In genomic region chr5:179128041-179128365, GRCh38 we compare ENCODE assay signal across 16 cellular contexts.
DNase-seq lines count a peak whose midpoint lies in the region; ATAC-seq and TF ChIP-seq lines count a peak whose summit lies in the region.
"Had no signal": no experiment of that assay in that cellular context is flagged by ENCODE, and none has a peak within 500 bp of the region (broad histone marks: within the 10 kb centered on the region; RNA-seq: fewer than 3 reads in every experiment).

No MANE protein-coding gene starts in this region.

- no peak overlapping the region for H3K9ac ChIP-seq in neuronal stem cell (ENCODE audit: low read depth, low read length, poor library complexity)
- H3K9ac ChIP-seq: BLaER1 had no signal

- H3K18ac ChIP-seq in neuronal stem cell (ENCODE audit: low read length), result peak overlapping the region; percentile 54

- intact Hi-C loops in Right ventricle myocardium superior (cut with DNase I), result no loop called here

- no peaks in the 10 kb centered on the region for H3K79me1 ChIP-seq in neuronal stem cell (ENCODE audit: low read depth, low read length)

- ATAC-seq in Right ventricle myocardium superior (ENCODE audit: poor library complexity), result no peak
- no peak for ATAC-seq in HG03354 (IDR thresholded peaks at IDR 0.05; ENCODE audit: poor library complexity, severe bottlenecking, unreplicated experiment)
- ATAC-seq: A549, GM12878 had no signal

- H3K4me3 ChIP-seq in right atrium auricular region, result no peak overlapping the region
- peak overlapping the region in 1 of 2 donors; percentile 58 for H3K4me3 ChIP-seq in neuronal stem cell (ENCODE audit: low read length in 2 of 2)
- H3K4me3 ChIP-seq: A549, BLaER1, GM12878 had no signal

- H3K27me3 ChIP-seq in right atrium auricular region, result no peaks in the 10 kb centered on the region
- no peaks in the 10 kb centered on the region for H3K27me3 ChIP-seq in neuronal stem cell (ENCODE audit: control insufficient read depth in 3 of 3, insufficient read depth in 3 of 3, low read depth in 1 of 3, low read length in 3 of 3)
- H3K27me3 ChIP-seq: BLaER1 had no signal

- H4K8ac ChIP-seq in neuronal stem cell (ENCODE audit: low read depth, low read length), result no peak overlapping the region

- no peak overlapping the region for H3K14ac ChIP-seq in neuronal stem cell (ENCODE audit: low read length)

- no peak overlapping the region for H3K4ac ChIP-seq in neuronal stem cell (ENCODE audit: low read length)

- H3K9me3 ChIP-seq in right atrium auricular region (no peaks in the 10 kb centered on the region), neuronal stem cell (replicated peaks in 1 of 2; ENCODE audit: control insufficient read depth in 2 of 2, insufficient read depth in 1 of 2, low read depth in 1 of 2, low read length in 2 of 2) (peaks cover 0 to 22% of the 10 kb centered on the region in 2 donors)

- H3K27ac ChIP-seq in right atrium auricular region (no peak overlapping the region), neuronal stem cell (replicated peaks; ENCODE audit: low read length) (no peak overlapping the region)
- H3K27ac ChIP-seq: 22Rv1, A549, BLaER1 had no signal

- TF ChIP-seq CTCF in right atrium auricular region (IDR thresholded peaks at IDR 0.05), result no peak

- H2BK12ac ChIP-seq in neuronal stem cell (ENCODE audit: low read length), result no peak overlapping the region

- H2BK120ac ChIP-seq in neuronal stem cell (ENCODE audit: low read depth, low read length), result no peak overlapping the region

- H3K36me3 ChIP-seq in right atrium auricular region (no peaks in the 10 kb centered on the region), neuronal stem cell (replicated peaks in 1 of 2; ENCODE audit: control insufficient read depth in 2 of 2, insufficient read depth in 2 of 2, low read length in 2 of 2) (no peaks in the 10 kb centered on the region)
- H3K36me3 ChIP-seq: BLaER1 had no signal

- H2AK5ac ChIP-seq in neuronal stem cell (ENCODE audit: low read depth, low read length), result no peak overlapping the region

- no peak overlapping the region for H3K4me2 ChIP-seq in neuronal stem cell (ENCODE audit: insufficient read depth, low read length, poor library complexity, severe bottlenecking)
- H3K4me2 ChIP-seq: A549, BLaER1 had no signal

- no peak overlapping the region for H2AFZ ChIP-seq in neuronal stem cell (ENCODE audit: low read length)

- H3K4me1 ChIP-seq in right atrium auricular region (no peaks in the 10 kb centered on the region), neuronal stem cell (ENCODE audit: control insufficient read depth in 2 of 2, insufficient read depth in 1 of 2, low read depth in 1 of 2, low read length in 2 of 2) (no peaks in the 10 kb centered on the region)
- H3K4me1 ChIP-seq: A549, BLaER1 had no signal

- no peak overlapping the region for H2BK15ac ChIP-seq in neuronal stem cell (ENCODE audit: low read length)

- H3K23ac ChIP-seq in neuronal stem cell (ENCODE audit: low read depth, low read length, poor library complexity), result no peak overlapping the region

- DNase-seq in activated CD4-positive, CD25-positive, alpha-beta regulatory T cell treated with anti-CD3 and anti-CD28 coated beads, Interleukin-2, amount 50 U/mL, for 72 hours, result peak; percentile 9
- no peak for DNase-seq in activated CD4-positive, CD25-positive, alpha-beta regulatory T cell (lab: John Stamatoyannopoulos, UW)
- DNase-seq in Right ventricle myocardium superior (peak; percentile 20), right atrium auricular region (ENCODE audit: low spot score) (no peak), neuronal stem cell (ENCODE audit: low spot score) (no peak), DMS79 treated with DMSO at 0.1 percent for 48 hours (lab: John Stamatoyannopoulos, UW) (no peak), NCI-H128 (lab: John Stamatoyannopoulos, UW; ENCODE audit: unreplicated experiment) (no peak)
- DNase-seq: CD4-positive, alpha-beta memory T cell; DMS153; DMS79; H9 had no signal

- H4K91ac ChIP-seq in neuronal stem cell (ENCODE audit: low read depth, low read length, poor library complexity), result no peak overlapping the region

- no CpG with 5 or more reads among the region's 10 CpGs for WGBS in neuronal stem cell (ENCODE audit: extremely low coverage in 2 of 2, insufficient read length in 2 of 2, insufficient replicate concordance in 1 of 2), 2 donors

- no peak overlapping the region for H2BK5ac ChIP-seq in neuronal stem cell (ENCODE audit: low read length)

Comparison
In these comparisons a context has a peak if more than half of its experiments do, and no peak if none do; other contexts are left out.
1. DNase-seq: peak in activated CD4-positive, CD25-positive, alpha-beta regulatory T cell treated with anti-CD3 and anti-CD28 coated beads, Interleukin-2, amount 50 U/mL, for 72 hours (single experiment) and Right ventricle myocardium superior (single experiment); none in activated CD4-positive, CD25-positive, alpha-beta regulatory T cell (0 of 4), right atrium auricular region (single experiment), neuronal stem cell (single experiment), DMS79 treated with DMSO at 0.1 percent for 48 hours (single experiment) and NCI-H128 (single experiment).